8 cellular contexts compared by ENCODE assay signal in the genomic region with DNA sequence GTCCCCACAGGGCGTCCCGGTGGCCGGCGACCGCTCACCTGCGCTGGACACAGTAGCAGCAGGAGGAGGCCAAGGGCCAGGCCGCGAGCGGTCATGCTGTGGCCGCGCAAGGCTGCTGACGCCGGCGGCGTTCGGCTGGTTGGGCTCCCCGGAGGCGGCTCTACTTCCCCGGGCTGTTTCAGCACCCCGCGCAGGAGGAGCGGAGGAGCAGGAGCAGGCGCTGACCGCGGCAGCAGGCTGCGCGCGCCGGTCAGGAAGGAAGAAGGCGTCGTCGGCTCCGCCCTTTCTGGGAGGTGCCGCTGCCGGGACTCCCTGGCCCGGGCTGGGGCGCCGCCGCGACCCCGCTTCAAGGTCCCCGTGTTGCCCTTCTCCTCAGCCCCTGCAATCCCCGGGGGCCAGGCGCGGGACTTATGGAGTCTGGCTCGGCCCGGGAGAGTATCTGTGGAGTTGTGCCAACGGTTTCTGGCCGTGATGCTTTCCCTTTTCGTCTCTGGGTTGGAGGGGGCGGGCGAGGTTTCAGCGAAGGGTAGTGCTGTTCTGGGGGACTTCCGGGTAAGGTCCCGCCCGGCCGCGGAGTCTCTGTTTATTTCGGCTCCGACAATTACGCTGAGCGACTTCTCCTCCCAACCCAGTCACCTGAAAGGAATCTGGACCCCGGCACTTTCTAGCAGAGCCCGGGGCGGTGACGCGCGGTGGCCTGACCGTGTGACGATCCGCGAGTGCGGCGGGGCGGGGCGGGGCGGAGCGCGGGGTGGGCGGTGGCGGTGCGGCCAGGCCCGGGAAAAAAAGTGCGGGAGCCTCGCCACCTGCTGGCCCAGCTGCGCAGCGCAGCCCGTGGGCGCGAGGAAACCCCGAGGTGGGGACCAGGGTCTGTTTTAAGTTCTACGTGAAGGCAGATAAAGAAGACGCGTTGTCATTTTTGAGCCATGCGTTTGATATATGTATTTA. TPM values are rescaled to one million over a fixed set of nuclear protein-coding genes. Genes with fewer than 3 reads are reported as not detected.
A peak's percentile ranks its signal among the peaks of the same experiment; 100 is the strongest.
DNase-seq lines count a peak whose midpoint lies in the region; ATAC-seq and TF ChIP-seq lines count a peak whose summit lies in the region.

Gene NPC1 (minus strand): TSS at position 258 of the 948 bp plus-strand sequence. CDS start 163 bp downstream, at position 95.

- H3K36me3 Mint-ChIP-seq in activated T-cell treated with anti-CD3 and anti-CD28 coated beads, Interleukin-2, amount 50 U/mL, for 72 hours (ENCODE audit: insufficient read depth in 2 of 2) = no peaks in the 10 kb centered on the region
- H3K36me3 Mint-ChIP-seq in naive B cell = no peaks in the 10 kb centered on the region
- peaks cover 5% of the 10 kb centered on the region for H3K36me3 Mint-ChIP-seq in stimulated activated memory B cell treated with anti-CD40 and anti-IgM and Interleukin-4, amounts not matched to agents 10 μg/mL and 1 μg/mL and 100 μg/mL, for 72 hours

- peak within 1 kb of the TSS; percentile 71 for H3K9ac ChIP-seq in DND-41 (ENCODE audit: low read depth, low read length)

- peak within 1 kb of the TSS; percentile 90 for H3K4me2 ChIP-seq in DND-41 (ENCODE audit: insufficient read depth, low read length)

- peak within 1 kb of the TSS; percentile 94 for H3K27ac Mint-ChIP-seq in activated T-cell treated with anti-CD3 and anti-CD28 coated beads, Interleukin-2, amount 50 U/mL, for 72 hours
- H3K27ac Mint-ChIP-seq in naive B cell = peak within 1 kb of the TSS; percentile 95 to 99 (median 98)
- H3K27ac Mint-ChIP-seq in stimulated activated memory B cell treated with anti-CD40 and anti-IgM and Interleukin-4, amounts not matched to agents 10 μg/mL and 1 μg/mL and 100 μg/mL, for 72 hours = peak within 1 kb of the TSS; percentile 89

- peak; percentile 88 for TF ChIP-seq CTCF in DND-41 (IDR thresholded peaks at IDR 0.05; ENCODE audit: borderline replicate concordance, extremely low read depth, low read length, poor library complexity, severe bottlenecking)
- peak; percentile 86 to 98 (median 92) for TF ChIP-seq CTCF in Peyer's patch (IDR thresholded peaks at IDR 0.05)
- TF ChIP-seq CTCF in esophagus squamous epithelium (IDR thresholded peaks at IDR 0.05) = peak; percentile 88 to 97 (median 92)

- TF ChIP-seq POLR2A in Peyer's patch (IDR thresholded peaks at IDR 0.05) (peak; percentile 92 to 95), esophagus squamous epithelium (IDR thresholded peaks at IDR 0.05) (peak in 3 of 4 donors; percentile 61 to 97 (median 89))

- H3K9me3 Mint-ChIP-seq in activated T-cell treated with anti-CD3 and anti-CD28 coated beads, Interleukin-2, amount 50 U/mL, for 72 hours = no peaks in the 10 kb centered on the region
- H3K9me3 Mint-ChIP-seq in naive B cell = no peaks in the 10 kb centered on the region
- H3K9me3 Mint-ChIP-seq in stimulated activated memory B cell treated with anti-CD40 and anti-IgM and Interleukin-4, amounts not matched to agents 10 μg/mL and 1 μg/mL and 100 μg/mL, for 72 hours = no peaks in the 10 kb centered on the region

- peak within 1 kb of the TSS; percentile 90 for H3K4me3 Mint-ChIP-seq in activated T-cell treated with anti-CD3 and anti-CD28 coated beads, Interleukin-2, amount 50 U/mL, for 72 hours
- H3K4me3 Mint-ChIP-seq in naive B cell = peak within 1 kb of the TSS; percentile 86 to 98 (median 95)
- H3K4me3 Mint-ChIP-seq in stimulated activated memory B cell treated with anti-CD40 and anti-IgM and Interleukin-4, amounts not matched to agents 10 μg/mL and 1 μg/mL and 100 μg/mL, for 72 hours = peak within 1 kb of the TSS; percentile 90

- H3K27ac ChIP-seq in DND-41 (ENCODE audit: low read length) = peak within 1 kb of the TSS; percentile 93
- peak within 1 kb of the TSS; percentile 90 to 100 (median 98) for H3K27ac ChIP-seq in Peyer's patch
- peak within 1 kb of the TSS; percentile 97 to 100 (median 99) for H3K27ac ChIP-seq in esophagus squamous epithelium

- H3K27me3 Mint-ChIP-seq in activated T-cell treated with anti-CD3 and anti-CD28 coated beads, Interleukin-2, amount 50 U/mL, for 72 hours (ENCODE audit: low read depth) = no peaks in the 10 kb centered on the region
- no peaks in the 10 kb centered on the region for H3K27me3 Mint-ChIP-seq in naive B cell
- H3K27me3 Mint-ChIP-seq in stimulated activated memory B cell treated with anti-CD40 and anti-IgM and Interleukin-4, amounts not matched to agents 10 μg/mL and 1 μg/mL and 100 μg/mL, for 72 hours = no peaks in the 10 kb centered on the region

- H3K4me1 Mint-ChIP-seq in activated T-cell treated with anti-CD3 and anti-CD28 coated beads, Interleukin-2, amount 50 U/mL, for 72 hours (ENCODE audit: low read depth) = peaks cover 48% of the 10 kb centered on the region
- H3K4me1 Mint-ChIP-seq in naive B cell = peaks cover 15 to 34% (median 28%) of the 10 kb centered on the region in 3 donors
- peaks cover 39% of the 10 kb centered on the region for H3K4me1 Mint-ChIP-seq in stimulated activated memory B cell treated with anti-CD40 and anti-IgM and Interleukin-4, amounts not matched to agents 10 μg/mL and 1 μg/mL and 100 μg/mL, for 72 hours

- peaks cover 46% of the 10 kb centered on the region for H3K79me2 ChIP-seq in DND-41 (ENCODE audit: insufficient read depth, low read length)

- peak; percentile 93 for ATAC-seq in DND-41 (ENCODE audit: insufficient read depth, low read depth)
- peak; percentile 92 for ATAC-seq in GM21723 (IDR thresholded peaks at IDR 0.05; ENCODE audit: unreplicated experiment)
- ATAC-seq in activated T-cell treated with anti-CD3 and anti-CD28 coated beads, Interleukin-2, amount 50 U/mL, for 72 hours (replicated peaks in 1 of 2) = peak; percentile 94
- peak; percentile 83 to 86 for ATAC-seq in naive B cell (ENCODE audit: low read depth in 2 of 2)
- ATAC-seq in stimulated activated memory B cell treated with anti-CD40 and anti-IgM and Interleukin-4, amounts not matched to agents 10 μg/mL and 1 μg/mL and 100 μg/mL, for 72 hours = peak; percentile 97

- H2AFZ ChIP-seq in DND-41 (ENCODE audit: low read depth, low read length) = peak within 1 kb of the TSS; percentile 98

- DNase-seq in DND-41 = peak; percentile 94
- peak; percentile 92 for DNase-seq in KG1 (lab: John Stamatoyannopoulos, UW)
- peak; percentile 88 to 98 (median 97) for DNase-seq in Peyer's patch
- peak; percentile 94 to 95 for DNase-seq in activated T-cell treated with anti-CD3 and anti-CD28 coated beads, Interleukin-2, amount 50 U/mL, for 72 hours
- DNase-seq in esophagus squamous epithelium (lab: John Stamatoyannopoulos, UW) = peak; percentile 67
- DNase-seq in naive B cell = peak; percentile 90

- intact Hi-C loops in esophagus squamous epithelium (cut with DNase I) = no loop called here

- peaks cover 48% of the 10 kb centered on the region for H3K4me1 ChIP-seq in DND-41 (ENCODE audit: insufficient read depth, low read length)
- peaks cover 0 to 27% (median 8%) of the 10 kb centered on the region in 4 donors for H3K4me1 ChIP-seq in Peyer's patch
- H3K4me1 ChIP-seq in esophagus squamous epithelium = peaks cover 18 to 57% (median 19%) of the 10 kb centered on the region in 3 donors

- WGBS in esophagus squamous epithelium, 2 donors = 0 to 1% methylated on average over 1 to 17 of the region's 95 CpGs

- H3K4me3 ChIP-seq in DND-41 (ENCODE audit: low read depth in 1 of 2, low read length in 2 of 2) (peak within 1 kb of the TSS; percentile 38 to 86), Peyer's patch (peak within 1 kb of the TSS; percentile 87 to 99 (median 93)), esophagus squamous epithelium (peak within 1 kb of the TSS; percentile 87 to 92 (median 89))

- H3K36me3 ChIP-seq in DND-41 (ENCODE audit: insufficient read depth, low read length) = no peaks in the 10 kb centered on the region; the same call in 1 of the 2 replicates
- no peaks in the 10 kb centered on the region for H3K36me3 ChIP-seq in Peyer's patch
- H3K36me3 ChIP-seq in esophagus squamous epithelium = no peaks in the 10 kb centered on the region

- H3K27me3 ChIP-seq in DND-41 (ENCODE audit: insufficient read depth, low read length, poor library complexity) = peaks cover 2% of the 10 kb centered on the region
- no peaks in the 10 kb centered on the region for H3K27me3 ChIP-seq in Peyer's patch
- H3K27me3 ChIP-seq in esophagus squamous epithelium = no peaks in the 10 kb centered on the region

- no peaks in the 10 kb centered on the region for H3K9me3 ChIP-seq in DND-41 (ENCODE audit: insufficient read depth, low read length, severe bottlenecking)
- no peaks in the 10 kb centered on the region for H3K9me3 ChIP-seq in Peyer's patch
- no peaks in the 10 kb centered on the region for H3K9me3 ChIP-seq in esophagus squamous epithelium

- peaks cover 3% of the 10 kb centered on the region; the same call in 1 of the 2 replicates for H4K20me1 ChIP-seq in DND-41 (ENCODE audit: insufficient read depth, low read length)

RNA-seq across cellular contexts. Expression of gene NPC1, which starts in this region (rescaled TPM):
- total RNA-seq in Peyer's patch (10 to 100 TPM; 62.7 to 80.1 (median 71.3) TPM), esophagus squamous epithelium (10 to 100 TPM; 16.9 to 73.7 (median 43.6) TPM)
- total RNA-seq in activated T-cell treated with anti-CD3 and anti-CD28 coated beads, Interleukin-2, amount 50 U/mL, for 72 hours = 10 to 100 TPM; 29.3 to 32.4 TPM
- polyA plus RNA-seq in naive B cell (ENCODE audit: low read depth in 6 of 6) = 10 to 100 TPM in 3 of 6 donors, 1 to 10 TPM in 3; 8.5 to 17.9 (median 10.8) TPM

Comparison
In these comparisons a context has a peak if more than half of its experiments do, and no peak if none do; other contexts are left out.
1. Peak in every context shown above with its lines: DNase-seq, ATAC-seq, H3K4me3 ChIP-seq and H3K27ac ChIP-seq.